ENCODE assay signal across 13 cellular contexts in the genomic region with DNA sequence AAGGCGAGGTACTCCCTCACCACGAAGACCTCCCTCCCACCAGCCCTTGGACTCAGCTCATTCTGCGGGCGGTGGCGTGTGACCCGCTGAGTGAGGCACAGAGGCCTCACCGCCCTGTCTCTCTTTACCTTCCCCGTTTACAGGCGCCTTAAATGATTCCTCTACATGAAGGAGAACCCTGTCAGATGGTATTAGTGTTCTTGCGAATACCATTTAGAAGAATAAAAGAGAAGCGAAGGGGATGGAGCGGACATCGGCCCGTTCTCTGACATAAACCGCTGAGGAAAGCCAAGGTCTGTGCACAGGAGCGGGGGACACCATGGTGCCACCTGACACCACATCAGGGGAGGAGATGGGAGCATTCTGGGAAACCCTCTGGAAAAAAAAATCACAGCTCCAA.
DNase-seq lines count a peak whose midpoint lies in the region; ATAC-seq, FAIRE-seq and TF ChIP-seq lines count a peak whose summit lies in the region.
"Had no signal": no experiment of that assay in that cellular context is flagged by ENCODE, and none has a peak within 500 bp of the region (broad histone marks: within the 10 kb centered on the region; RNA-seq: fewer than 3 reads in every experiment).

No MANE protein-coding gene starts in this region.

- H3K27ac ChIP-seq in heart right ventricle (peak overlapping the region; percentile 66 to 89 (median 86)), esophagus muscularis mucosa (replicated peaks in 1 of 4) (peak overlapping the region; percentile 86 to 94 (median 90)), pancreas (peak overlapping the region in 3 of 4 donors; percentile 68 to 88 (median 69)), upper lobe of right lung (peak overlapping the region; percentile 89)

- H3K36me3 ChIP-seq in heart right ventricle (no peaks in the 10 kb centered on the region), esophagus muscularis mucosa (no peaks in the 10 kb centered on the region), pancreas (no peaks in the 10 kb centered on the region), upper lobe of right lung (no peaks in the 10 kb centered on the region)

- ATAC-seq in heart right ventricle (peak in 1 of 8 donors; percentile 4), Right ventricle myocardium inferior (no peak), pancreas (no peak), upper lobe of right lung (no peak), HG02870 (IDR thresholded peaks at IDR 0.05; ENCODE audit: unreplicated experiment) (no peak)

- TF ChIP-seq POLR2A in esophagus muscularis mucosa (IDR thresholded peaks at IDR 0.05; ENCODE audit: low read depth) = no peak

- WGBS in heart right ventricle, 2 donors = 97 to 98% methylated on average over 16 of the region's 16 CpGs
- 97% methylated on average over 16 of the region's 16 CpGs for WGBS in esophagus muscularis mucosa
- 95 to 97% methylated on average over 16 of the region's 16 CpGs for WGBS in pancreas, 2 donors

- no peaks in the 10 kb centered on the region for H3K9me3 ChIP-seq in heart right ventricle
- no peaks in the 10 kb centered on the region for H3K9me3 ChIP-seq in esophagus muscularis mucosa
- H3K9me3 ChIP-seq in pancreas = no peaks in the 10 kb centered on the region
- H3K9me3 ChIP-seq in upper lobe of right lung = no peaks in the 10 kb centered on the region

- intact Hi-C loops in heart right ventricle (cut with DNase I) (loop anchor here in 3 of 10 donors (5.0 to 10.0 kb wide), 3 partner anchors 71 to 174 kb away; no protein-coding TSS in a partner anchor), Right ventricle myocardium inferior (cut with DNase I) (no loop called here), esophagus muscularis mucosa (cut with DNase I) (no loop called here), pancreas (cut with DNase I) (no loop called here), upper lobe of right lung (cut with DNase I) (no loop called here)

- DNase-seq in heart right ventricle = no peak
- no peak for DNase-seq in Right ventricle myocardium inferior (ENCODE audit: missing footprints)
- no peak for DNase-seq in esophagus muscularis mucosa (ENCODE audit: extremely low spot score)
- peak in 2 of 6 donors; percentile 22 to 31 for DNase-seq in pancreas
- DNase-seq in upper lobe of right lung = no peak
- DNase-seq in HTR-8/SVneo (ENCODE audit: insufficient read length, low spot score) = no peak
- DNase-seq in NCI-H446 (lab: John Stamatoyannopoulos, UW) = no peak
- DNase-seq: activated CD4-positive, alpha-beta T cell treated with anti-CD3 and anti-CD28 coated beads for 48 hours; NCI-H1436 treated with DMSO at 0.1 percent for 48 hours; stimulated activated CD4-positive, alpha-beta T cell treated with anti-CD3 and anti-CD28 coated beads, Interleukin-2, amount 100 ng/mL, for 24 hours; T-helper 1 cell had no signal

- H3K27me3 ChIP-seq in heart right ventricle (no peaks in the 10 kb centered on the region), esophagus muscularis mucosa (no peaks in the 10 kb centered on the region), pancreas (no peaks in the 10 kb centered on the region), upper lobe of right lung (no peaks in the 10 kb centered on the region)

- no peak for TF ChIP-seq EP300 in esophagus muscularis mucosa (IDR thresholded peaks at IDR 0.05)

- peaks cover 29 to 81% (median 55%) of the 10 kb centered on the region in 9 donors for H3K4me1 ChIP-seq in heart right ventricle
- peaks cover 58 to 84% (median 84%) of the 10 kb centered on the region in 4 donors for H3K4me1 ChIP-seq in esophagus muscularis mucosa
- peaks cover 17 to 42% (median 30%) of the 10 kb centered on the region in 3 donors for H3K4me1 ChIP-seq in pancreas
- peaks cover 61% of the 10 kb centered on the region for H3K4me1 ChIP-seq in upper lobe of right lung

- TF ChIP-seq CTCF in heart right ventricle (IDR thresholded peaks at IDR 0.05) (no peak), esophagus muscularis mucosa (IDR thresholded peaks at IDR 0.05) (no peak), pancreas (IDR thresholded peaks at IDR 0.05) (no peak), upper lobe of right lung (IDR thresholded peaks at IDR 0.05) (no peak)

- no peak overlapping the region for H3K4me3 ChIP-seq in heart right ventricle
- H3K4me3 ChIP-seq in esophagus muscularis mucosa = no peak overlapping the region
- H3K4me3 ChIP-seq in pancreas = no peak overlapping the region
- H3K4me3 ChIP-seq in upper lobe of right lung = no peak overlapping the region

- FAIRE-seq in pancreas (lab: Jason Lieb, UNC) (no peak), HTR-8/SVneo (lab: Jason Lieb, UNC) (no peak)
- FAIRE-seq: G401.6 had no signal
